In the genomic region with DNA sequence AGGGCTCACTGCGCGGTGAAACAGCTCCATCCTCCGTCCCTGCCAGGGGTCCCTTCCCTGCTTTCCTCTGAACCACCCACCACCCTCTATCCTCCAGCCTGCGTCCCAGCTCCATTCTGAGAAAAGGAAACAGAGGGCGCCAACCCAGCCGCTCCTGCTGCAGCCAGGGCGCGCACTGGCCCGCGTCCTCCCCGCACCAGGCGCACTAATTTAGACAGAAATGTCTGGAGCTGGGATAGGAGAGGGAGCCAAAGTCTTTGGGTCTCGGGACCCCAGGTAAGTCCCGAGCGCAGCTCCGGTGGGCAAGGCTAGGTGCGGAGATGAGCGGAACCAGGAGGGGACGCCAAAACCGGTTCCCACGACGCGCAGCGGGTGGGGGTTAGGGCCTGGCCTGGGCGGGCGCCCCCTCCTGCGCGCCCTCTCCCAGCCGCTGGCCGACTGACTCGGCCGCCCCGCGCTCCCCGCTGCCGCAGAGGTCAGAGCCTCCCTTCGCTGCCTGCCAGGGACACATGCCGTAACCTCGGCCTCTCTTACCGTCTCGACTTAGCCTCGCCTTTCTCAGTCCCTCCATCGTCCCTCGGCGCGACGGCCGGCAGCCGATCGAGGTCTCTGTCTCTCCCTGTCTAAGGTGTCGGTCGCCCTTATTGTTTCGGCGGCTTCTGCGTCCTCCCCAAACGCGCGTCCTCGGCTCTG, we compare ENCODE assay signal across 8 cellular contexts. TPM values are rescaled to one million over a fixed set of nuclear protein-coding genes. Genes with fewer than 3 reads are reported as not detected.
DNase-seq lines count a peak whose midpoint lies in the region; ATAC-seq, FAIRE-seq and TF ChIP-seq lines count a peak whose summit lies in the region.

No MANE protein-coding gene starts in this region.

- TF ChIP-seq POLR2A in stomach (IDR thresholded peaks at IDR 0.05), result no peak

- no peak for ATAC-seq in CD4-positive, alpha-beta T cell (ENCODE audit: poor library complexity)
- no peak for ATAC-seq in left colon
- no peak for ATAC-seq in HG02840 (IDR thresholded peaks at IDR 0.05; ENCODE audit: low FRiP score, unreplicated experiment)

- 2 to 4% (median 3%) methylated on average over 37 to 59 of the region's 59 CpGs for WGBS in stomach, 5 donors

- peaks cover 22 to 66% (median 47%) of the 10 kb centered on the region in 4 donors for H3K4me1 ChIP-seq in stomach

- no peaks in the 10 kb centered on the region for H3K9me3 ChIP-seq in CD4-positive, alpha-beta T cell (ENCODE audit: control insufficient read depth, low read length)
- no peaks in the 10 kb centered on the region for H3K9me3 ChIP-seq in stomach

- TF ChIP-seq CTCF in CD4-positive, alpha-beta T cell (IDR thresholded peaks at IDR 0.05), result no peak
- peak; percentile 8 for TF ChIP-seq CTCF in bronchial epithelial cell (IDR thresholded peaks at IDR 0.05; ENCODE audit: insufficient read depth, low read length, severe bottlenecking)
- TF ChIP-seq CTCF in stomach (IDR thresholded peaks at IDR 0.05), result no peak

- H3K36me3 ChIP-seq in bronchial epithelial cell (ENCODE audit: control insufficient read depth, insufficient read depth, low read length), result no peaks in the 10 kb centered on the region
- no peaks in the 10 kb centered on the region for H3K36me3 ChIP-seq in stomach

- H3K27me3 Mint-ChIP-seq in CD4-positive, alpha-beta T cell, result peaks cover 76% of the 10 kb centered on the region

- no peak for DNase-seq in CD4-positive, alpha-beta T cell
- DNase-seq in LHCN-M2 (ENCODE audit: low read depth), result peak; percentile 34
- DNase-seq in bronchial epithelial cell (ENCODE audit: low read depth), result no peak
- DNase-seq in left colon, result peak; percentile 35 to 56
- no peak for DNase-seq in stomach
- no peak for DNase-seq in NCI-H226
- no peak for DNase-seq in SHP77 (lab: John Stamatoyannopoulos, UW)

- no peak overlapping the region for H3K27ac Mint-ChIP-seq in CD4-positive, alpha-beta T cell

- TF ChIP-seq EP300 in stomach (IDR thresholded peaks at IDR 0.05), result no peak

- H3K4me3 ChIP-seq in bronchial epithelial cell (ENCODE audit: low read depth, low read length) (peak overlapping the region; percentile 58), stomach (peak overlapping the region; percentile 54 to 78 (median 70))

- intact Hi-C loops in CD4-positive, alpha-beta T cell (cut with DNase I, micrococcal nuclease), result no loop called here
- intact Hi-C loops in left colon (cut with DNase I, micrococcal nuclease) (no loop called here), stomach (cut with DNase I; ENCODE audit: low total_unique reads) (no loop called here)

- FAIRE-seq in bronchial epithelial cell (lab: Jason Lieb, UNC), result no peak

- H3K9me3 Mint-ChIP-seq in CD4-positive, alpha-beta T cell, result no peaks in the 10 kb centered on the region

- no peaks in the 10 kb centered on the region for H3K36me3 Mint-ChIP-seq in CD4-positive, alpha-beta T cell (ENCODE audit: low read depth)

- H3K27ac ChIP-seq in CD4-positive, alpha-beta T cell (ENCODE audit: low read depth, low read length), result no peak overlapping the region
- peak overlapping the region in 4 of 5 donors; percentile 45 to 92 (median 72) for H3K27ac ChIP-seq in stomach

- peak overlapping the region; percentile 86 for H3K4me3 Mint-ChIP-seq in CD4-positive, alpha-beta T cell

- peaks cover 62% of the 10 kb centered on the region for H3K27me3 ChIP-seq in CD4-positive, alpha-beta T cell (ENCODE audit: control insufficient read depth, insufficient read depth, low read length)
- H3K27me3 ChIP-seq in bronchial epithelial cell (ENCODE audit: control insufficient read depth, insufficient read depth, low read length), result no peaks in the 10 kb centered on the region
- H3K27me3 ChIP-seq in stomach, result peaks cover 0 to 78% (median 35%) of the 10 kb centered on the region in 3 donors

- H3K4me1 Mint-ChIP-seq in CD4-positive, alpha-beta T cell (ENCODE audit: low read depth), result peaks cover 17% of the 10 kb centered on the region

- CTCF ChIA-PET in CD4-positive, alpha-beta T cell (lab: Charles Lee), result interaction anchor here (0.7 to 0.9 kb wide), 2 partner anchors 10 to 19 kb away, joined by 3 to 4 read pairs; no protein-coding TSS in a partner anchor

- POLR2A ChIA-PET in CD4-positive, alpha-beta T cell (lab: Charles Lee), result interaction anchor here (1.0 to 1.1 kb wide), 2 partner anchors 24 kb away, joined by 3 to 4 read pairs; partner anchors contain the start of gene MUL1

RNA-seq across cellular contexts. Expression of gene CAMK2N1, which starts 2.0 kb away (rescaled TPM):
- total RNA-seq in CD4-positive, alpha-beta T cell, result 1 to 10 TPM; 2.3 TPM
- total RNA-seq in LHCN-M2 (2014; rRNA removed) (31.2 and 34.0 TPM in 2 replicates), bronchial epithelial cell (6.9 and 11.3 TPM in 2 replicates), left colon (100 to 1,000 TPM; 194 to 242 TPM), stomach (100 to 1,000 TPM in 1 of 5 donors, 10 to 100 TPM in 3, 1 to 10 TPM in 1; 8.2 to 195 (median 13.0) TPM)
- 23.8 TPM for polyA plus RNA-seq in LHCN-M2 (2012)
- polyA plus RNA-seq in stomach, result 10 to 100 TPM; 11.0 to 20.2 (median 11.3) TPM

RNA-seq across cellular contexts. Expression of gene MUL1, which starts 24.0 kb away (rescaled TPM):
- 10 to 100 TPM; 17.2 to 17.6 TPM for total RNA-seq in CD4-positive, alpha-beta T cell
- total RNA-seq in LHCN-M2 (2014; rRNA removed) (54.0 and 54.1 TPM in 2 replicates), bronchial epithelial cell (22.1 and 25.7 TPM in 2 replicates), left colon (10 to 100 TPM; 37.9 to 43.3 TPM), stomach (10 to 100 TPM in 4 of 5 donors, 1 to 10 TPM in 1; 4.0 to 53.1 (median 16.7) TPM)
- 29.4 TPM for polyA plus RNA-seq in LHCN-M2 (2012)
- 1 to 10 TPM; 3.7 to 9.8 (median 8.2) TPM for polyA plus RNA-seq in stomach

Comparison
In these comparisons a context has a peak if more than half of its experiments do, and no peak if none do; other contexts are left out.
1. DNase-seq: peak in LHCN-M2 (single experiment) and left colon (2 of 2); none in CD4-positive, alpha-beta T cell (0 of 10), bronchial epithelial cell (single experiment), stomach (single experiment), NCI-H226 (single experiment) and SHP77 (0 of 2).